Comparison of ENCODE assay signal across 25 cellular contexts in the genomic region with DNA sequence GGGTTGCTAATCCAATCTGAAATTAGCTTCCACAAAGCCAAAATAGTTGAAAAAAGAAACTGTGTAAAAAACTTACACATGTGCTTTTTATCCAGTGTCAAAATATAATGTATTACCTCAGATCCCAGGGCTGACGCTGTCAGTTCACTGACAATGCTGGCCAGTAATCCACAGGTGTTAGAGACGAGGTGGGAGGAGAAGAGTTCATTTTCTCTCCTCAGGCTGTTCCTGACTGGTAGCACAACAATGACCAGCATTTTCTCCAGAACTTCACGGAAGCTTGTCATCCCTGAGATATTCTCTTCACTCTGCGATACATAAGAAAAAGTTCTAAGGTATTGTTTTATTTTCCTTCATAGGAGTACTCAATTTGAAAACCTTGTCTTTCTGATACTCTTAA.
"Had no signal": no experiment of that assay in that cellular context is flagged by ENCODE, and none has a peak within 500 bp of the region (broad histone marks: within the 10 kb centered on the region; RNA-seq: fewer than 3 reads in every experiment).

No MANE protein-coding gene starts in this region.

- DNase-seq: heart right ventricle; islet precursor cell; left ventricle myocardium inferior; naive thymus-derived CD8-positive, alpha-beta T cell; nucleus accumbens; pancreas; posterior cingulate gyrus; retina; right cardiac atrium; spleen; stimulated activated CD4-positive, alpha-beta T cell treated with anti-CD3 and anti-CD28 coated beads, Interleukin-4, amount 100 ng/mL, for 24 hours; stimulated activated CD8-positive, alpha-beta memory T cell treated with anti-CD3 and anti-CD28 coated beads, Interleukin-4, amount 100 ng/mL, for 48 hours; stimulated activated naive CD4-positive, alpha-beta T cell; tibial artery; upper lobe of left lung had no signal

- H3K9me3 ChIP-seq: heart right ventricle, left ventricle myocardium inferior, pancreas, prostate gland, spleen, suprapubic skin, thoracic aorta, tibial artery, upper lobe of left lung had no signal

- H3K27me3 ChIP-seq: heart right ventricle, hepatocyte, pancreas, spleen, suprapubic skin, tibial artery, upper lobe of left lung had no signal

- H3K9me3 Mint-ChIP-seq: naive thymus-derived CD8-positive, alpha-beta T cell; nephron; neural crest cell; stimulated activated naive CD8-positive, alpha-beta T cell treated with anti-CD3 and anti-CD28 coated beads, Interleukin-15, Interleukin-2, amounts not matched to agents 100 ng/mL and 50 ng/mL, for 24 hours had no signal

- ATAC-seq: heart right ventricle; naive thymus-derived CD8-positive, alpha-beta T cell; pancreas; right cardiac atrium; sciatic nerve had no signal

- H3K27ac ChIP-seq: heart right ventricle, hepatocyte, left ventricle myocardium inferior, pancreas, prostate gland, skin epidermis, spleen, suprapubic skin, thoracic aorta, tibial artery, upper lobe of left lung had no signal

- H3K4me1 ChIP-seq: left ventricle myocardium inferior, pancreas, prostate gland, suprapubic skin, tibial artery, upper lobe of left lung had no signal

- H3K27me3 Mint-ChIP-seq: naive thymus-derived CD8-positive, alpha-beta T cell; stimulated activated naive CD8-positive, alpha-beta T cell treated with anti-CD3 and anti-CD28 coated beads, Interleukin-15, Interleukin-2, amounts not matched to agents 100 ng/mL and 50 ng/mL, for 24 hours had no signal

- H2AFZ ChIP-seq: hepatocyte had no signal

- H3K79me2 ChIP-seq: hepatocyte had no signal

- H3K4me1 Mint-ChIP-seq: nephron had no signal

- H3K4me2 ChIP-seq: hepatocyte had no signal

- H3K27ac Mint-ChIP-seq: nephron; stimulated activated naive CD8-positive, alpha-beta T cell treated with anti-CD3 and anti-CD28 coated beads, Interleukin-15, Interleukin-2, amounts not matched to agents 100 ng/mL and 50 ng/mL, for 24 hours had no signal

- H3K4me3 Mint-ChIP-seq: naive thymus-derived CD8-positive, alpha-beta T cell; nephron; neural crest cell; stimulated activated naive CD8-positive, alpha-beta T cell treated with anti-CD3 and anti-CD28 coated beads, Interleukin-15, Interleukin-2, amounts not matched to agents 100 ng/mL and 50 ng/mL, for 24 hours had no signal

- H3K4me3 ChIP-seq: heart right ventricle, hepatocyte, left ventricle myocardium inferior, lung, pancreas, prostate gland, skin epidermis, spleen, suprapubic skin, thoracic aorta, tibial artery, upper lobe of left lung had no signal
